In genomic region chr7:156438011-156438410, GRCh38 we compare ENCODE assay signal across 27 cellular contexts.
"Had no signal": no experiment of that assay in that cellular context is flagged by ENCODE, and none has a peak within 500 bp of the region (broad histone marks: within the 10 kb centered on the region; RNA-seq: fewer than 3 reads in every experiment).

No MANE protein-coding gene starts in this region.

- H3K4me1 Mint-ChIP-seq: activated B cell treated with CpG ODN at 0.5 μM for 24 hours; activated CD4-positive, alpha-beta T cell treated with anti-CD3 and anti-CD28 coated beads, Interleukin-2, amount 10 ng/mL, durations not matched to agents 24 days and 14 days; activated CD8-positive, alpha-beta memory T cell treated with anti-CD3 and anti-CD28 coated beads, Interleukin-2, amount 10 ng/mL, durations not matched to agents 7 days and 5 days; activated naive CD8-positive, alpha-beta T cell treated with anti-CD3 and anti-CD28 coated beads, Interleukin-2, amount 50 U/mL, for 24 hours had no signal

- H3K4me3 Mint-ChIP-seq: activated B cell treated with CpG ODN at 0.5 μM for 24 hours; activated CD4-positive, alpha-beta T cell treated with anti-CD3 and anti-CD28 coated beads, Interleukin-2, amount 10 ng/mL, durations not matched to agents 24 days and 14 days; activated CD8-positive, alpha-beta memory T cell treated with anti-CD3 and anti-CD28 coated beads, Interleukin-2, amount 10 ng/mL, durations not matched to agents 7 days and 5 days; activated naive CD8-positive, alpha-beta T cell treated with anti-CD3 and anti-CD28 coated beads, Interleukin-2, amount 50 U/mL, for 24 hours; activated T-cell treated with anti-CD3 and anti-CD28 coated beads, Interleukin-2, amount 50 U/mL, for 24 hours; brain; T-helper 17 cell had no signal

- H3K9me3 Mint-ChIP-seq: activated B cell treated with CpG ODN at 0.5 μM for 24 hours; activated CD4-positive, alpha-beta T cell treated with anti-CD3 and anti-CD28 coated beads, Interleukin-2, amount 10 ng/mL, durations not matched to agents 24 days and 14 days; activated naive CD4-positive, alpha-beta T cell treated with anti-CD3 and anti-CD28 coated beads, Interleukin-2, amount 50 U/mL, for 72 hours; activated naive CD8-positive, alpha-beta T cell treated with anti-CD3 and anti-CD28 coated beads, Interleukin-2, amount 50 U/mL, for 24 hours; activated T-cell treated with anti-CD3 and anti-CD28 coated beads, Interleukin-2, amount 50 U/mL, for 24 hours; brain had no signal

- H3K36me3 ChIP-seq: cardiac muscle cell, MG63 had no signal

- H3K36me3 Mint-ChIP-seq: activated CD8-positive, alpha-beta memory T cell treated with anti-CD3 and anti-CD28 coated beads, Interleukin-2, amount 10 ng/mL, durations not matched to agents 7 days and 5 days; activated naive CD4-positive, alpha-beta T cell treated with anti-CD3 and anti-CD28 coated beads, Interleukin-2, amount 50 U/mL, for 72 hours; brain had no signal

- H3K4me2 ChIP-seq: KMS-11 had no signal

- H3K27me3 ChIP-seq: cardiac muscle cell, MG63 had no signal

- ATAC-seq: activated CD8-positive, alpha-beta memory T cell treated with anti-CD3 and anti-CD28 coated beads, Interleukin-2, amount 10 ng/mL, durations not matched to agents 7 days and 5 days; activated naive CD4-positive, alpha-beta T cell treated with anti-CD3 and anti-CD28 coated beads, Interleukin-2, amount 50 U/mL, for 72 hours; activated naive CD8-positive, alpha-beta T cell treated with anti-CD3 and anti-CD28 coated beads, Interleukin-2, amount 50 U/mL, for 24 hours; Panc1; T-helper 17 cell had no signal

- H3K4me3 ChIP-seq: cardiac muscle cell, MG63 had no signal

- H3K27ac Mint-ChIP-seq: activated B cell treated with CpG ODN at 0.5 μM for 24 hours; activated CD4-positive, alpha-beta T cell treated with anti-CD3 and anti-CD28 coated beads, Interleukin-2, amount 10 ng/mL, durations not matched to agents 24 days and 14 days; activated CD8-positive, alpha-beta memory T cell treated with anti-CD3 and anti-CD28 coated beads, Interleukin-2, amount 10 ng/mL, durations not matched to agents 7 days and 5 days; activated naive CD4-positive, alpha-beta T cell treated with anti-CD3 and anti-CD28 coated beads, Interleukin-2, amount 50 U/mL, for 72 hours; activated naive CD8-positive, alpha-beta T cell treated with anti-CD3 and anti-CD28 coated beads, Interleukin-2, amount 50 U/mL, for 24 hours; activated T-cell treated with anti-CD3 and anti-CD28 coated beads, Interleukin-2, amount 50 U/mL, for 24 hours; brain; T-helper 17 cell had no signal

- DNase-seq: activated B cell treated with CpG ODN at 0.5 μM for 24 hours; activated CD4-positive, alpha-beta T cell treated with anti-CD3 and anti-CD28 coated beads for 1 hour; activated CD4-positive, alpha-beta T cell treated with anti-CD3 and anti-CD28 coated beads, Interleukin-2, amount 10 ng/mL, durations not matched to agents 24 days and 14 days; activated CD4-positive, alpha-beta T cell treated with anti-CD3 and anti-CD28 coated beads, Interleukin-2, amount 50 U/mL, for 48 hours; activated CD8-positive, alpha-beta memory T cell treated with anti-CD3 and anti-CD28 coated beads, Interleukin-2, amount 10 ng/mL, durations not matched to agents 7 days and 5 days; activated effector memory CD4-positive, alpha-beta T cell treated with anti-CD3 and anti-CD28 coated beads, Interleukin-2, amount 50 U/mL, for 16 hours; activated naive CD4-positive, alpha-beta T cell treated with Interleukin-2 at 50 U/mL for 16 hours; activated naive CD8-positive, alpha-beta T cell treated with anti-CD3 and anti-CD28 coated beads, Interleukin-2, amount 50 U/mL, for 24 hours; activated T-cell treated with anti-CD3 and anti-CD28 coated beads, Interleukin-2, amount 50 U/mL, for 24 hours; amygdala; MG63; MV-4-11; NCI-H1436; NCI-H1694 treated with DMSO at 0.1 percent for 48 hours; NCI-H2081 treated with DMSO at 0.1 percent for 48 hours; NCI-H446 treated with DMSO at 0.1 percent for 48 hours; NCI-H524 treated with DMSO at 0.1 percent for 48 hours; NCI-H82; OCI-M1; SHP77 treated with DMSO at 0.1 percent for 48 hours; T-helper 17 cell; T-helper 9 cell had no signal

- H3K9me3 ChIP-seq: MG63 had no signal

- H3K27ac ChIP-seq: cardiac muscle cell, KMS-11 had no signal

- H3K9ac ChIP-seq: KMS-11 had no signal

- H3K27me3 Mint-ChIP-seq: activated CD4-positive, alpha-beta T cell treated with anti-CD3 and anti-CD28 coated beads, Interleukin-2, amount 10 ng/mL, durations not matched to agents 24 days and 14 days had no signal
